ENCODE assay signal across 8 cellular contexts in genomic region chr6:88870728-88871330, GRCh38.
DNase-seq lines count a peak whose midpoint lies in the region; ATAC-seq, FAIRE-seq and TF ChIP-seq lines count a peak whose summit lies in the region.

No MANE protein-coding gene starts in this region.

- H3K36me3 ChIP-seq in endothelial cell of umbilical vein (ENCODE audit: control insufficient read depth in 2 of 2, extremely low read depth in 1 of 2, insufficient read depth in 2 of 2, low read length in 2 of 2), result no peaks in the 10 kb centered on the region
- no peaks in the 10 kb centered on the region for H3K36me3 ChIP-seq in naive thymus-derived CD4-positive, alpha-beta T cell (ENCODE audit: control insufficient read depth in 2 of 3, insufficient read depth in 3 of 3, low read length in 3 of 3)

- peak; percentile 25 to 34 for TF ChIP-seq CTCF in endothelial cell of umbilical vein (IDR thresholded peaks at IDR 0.05; ENCODE audit: extremely low read depth in 1 of 2, insufficient read depth in 1 of 2, low read depth in 1 of 2, low read length in 2 of 2)

- H3K36me3 Mint-ChIP-seq in T-helper 2 cell treated with Interferon-gamma antibody and Interleukin-4, amounts not matched to agents 5 μg/mL and 100 μg/mL, for 36 hours (ENCODE audit: low read depth), result peaks cover 5% of the 10 kb centered on the region
- peaks cover 0 to 10% (median 4%) of the 10 kb centered on the region in 5 donors for H3K36me3 Mint-ChIP-seq in naive thymus-derived CD4-positive, alpha-beta T cell

- dilution Hi-C loops in endothelial cell of umbilical vein (cut with MboI; ENCODE audit: extremely low pct_ligation_motif_present, low sequenced_read_pairs), result no loop called here

- H3K9me3 Mint-ChIP-seq in T-helper 2 cell treated with Interferon-gamma antibody and Interleukin-4, amounts not matched to agents 5 μg/mL and 100 μg/mL, for 36 hours, result no peaks in the 10 kb centered on the region
- no peaks in the 10 kb centered on the region for H3K9me3 Mint-ChIP-seq in naive thymus-derived CD4-positive, alpha-beta T cell

- H3K79me2 ChIP-seq in endothelial cell of umbilical vein (ENCODE audit: control insufficient read depth, insufficient read depth, low read length), result no peaks in the 10 kb centered on the region

- no peak overlapping the region for H2AFZ ChIP-seq in endothelial cell of umbilical vein (ENCODE audit: low read depth, low read length)

- no peak overlapping the region for H3K4me3 Mint-ChIP-seq in T-helper 2 cell treated with Interferon-gamma antibody and Interleukin-4, amounts not matched to agents 5 μg/mL and 100 μg/mL, for 36 hours
- no peak overlapping the region for H3K4me3 Mint-ChIP-seq in naive thymus-derived CD4-positive, alpha-beta T cell

- TF ChIP-seq POLR2A in endothelial cell of umbilical vein (IDR thresholded peaks at IDR 0.05; ENCODE audit: low read depth, low read length), result no peak

- in situ Hi-C loops in ACHN (cut with HindIII; ENCODE audit: low pct_ligation_motif_present, low pct_unique_long_range_greater_than_20kb, low sequenced_read_pairs), result no loop called here

- H3K4me1 ChIP-seq in endothelial cell of umbilical vein (ENCODE audit: control insufficient read depth, extremely low read depth, insufficient read depth, low read length), result peaks cover 18% of the 10 kb centered on the region
- no peaks in the 10 kb centered on the region for H3K4me1 ChIP-seq in naive thymus-derived CD4-positive, alpha-beta T cell (ENCODE audit: control insufficient read depth in 2 of 2, insufficient read depth in 2 of 2, low read length in 2 of 2)

- no peaks in the 10 kb centered on the region for H3K27me3 ChIP-seq in endothelial cell of umbilical vein (ENCODE audit: control insufficient read depth in 2 of 2, insufficient read depth in 2 of 2, low read length in 2 of 2)
- no peaks in the 10 kb centered on the region for H3K27me3 ChIP-seq in naive thymus-derived CD4-positive, alpha-beta T cell (ENCODE audit: control insufficient read depth in 2 of 2, insufficient read depth in 2 of 2, low read length in 2 of 2)

- CTCF ChIA-PET in endothelial cell of umbilical vein (lab: Charles Lee), result interaction anchor here (0.7 to 7.3 kb wide), 41 partner anchors 9 to 1804 kb away, joined by 3 to 152 read pairs (median 6); no protein-coding TSS in a partner anchor
- CTCF ChIA-PET in naive thymus-derived CD4-positive, alpha-beta T cell (lab: Charles Lee), result interaction anchor here (0.5 to 3.6 kb wide), 20 partner anchors 9 to 1791 kb away, joined by 3 to 19 read pairs (median 4); no protein-coding TSS in a partner anchor

- no peak overlapping the region for H3K4me2 ChIP-seq in endothelial cell of umbilical vein (ENCODE audit: insufficient read depth, low read length)

- no peak overlapping the region for H3K9ac ChIP-seq in endothelial cell of umbilical vein (replicated peaks; ENCODE audit: extremely low read depth, insufficient read depth, low read length)

- FAIRE-seq in endothelial cell of umbilical vein (lab: Jason Lieb, UNC), result peak; percentile 47

- H3K27ac ChIP-seq in endothelial cell of umbilical vein (ENCODE audit: insufficient read depth, low read depth, low read length), result no peak overlapping the region
- H3K27ac ChIP-seq in naive thymus-derived CD4-positive, alpha-beta T cell (ENCODE audit: low read depth, low read length), result no peak overlapping the region

- POLR2A ChIA-PET in endothelial cell of umbilical vein (lab: Charles Lee), result no interaction called here
- POLR2A ChIA-PET in naive thymus-derived CD4-positive, alpha-beta T cell (lab: Charles Lee), result no interaction called here

- no peaks in the 10 kb centered on the region for H3K9me3 ChIP-seq in endothelial cell of umbilical vein (replicated peaks; ENCODE audit: control insufficient read depth, insufficient read depth, low read length)
- H3K9me3 ChIP-seq in naive thymus-derived CD4-positive, alpha-beta T cell (ENCODE audit: control insufficient read depth in 2 of 3, low read length in 3 of 3), result no peaks in the 10 kb centered on the region

- no peaks in the 10 kb centered on the region for H4K20me1 ChIP-seq in endothelial cell of umbilical vein (replicated peaks; ENCODE audit: control insufficient read depth, extremely low read depth, insufficient read depth, low read length)

- no peak overlapping the region for H3K4me3 ChIP-seq in endothelial cell of umbilical vein (replicated peaks in 1 of 3; ENCODE audit: insufficient read depth in 1 of 3, low read depth in 1 of 3, low read length in 3 of 3)
- H3K4me3 ChIP-seq in naive thymus-derived CD4-positive, alpha-beta T cell (ENCODE audit: low read length), result no peak overlapping the region

- no TSS peak for BruUV-seq in endothelial cell of umbilical vein (replicated peaks; lab: Mats Ljungman, UMichigan)

- no peak overlapping the region for H3K27ac Mint-ChIP-seq in T-helper 2 cell treated with Interferon-gamma antibody and Interleukin-4, amounts not matched to agents 5 μg/mL and 100 μg/mL, for 36 hours
- no peak overlapping the region for H3K27ac Mint-ChIP-seq in naive thymus-derived CD4-positive, alpha-beta T cell

- peak; percentile 60 for ATAC-seq in naive thymus-derived CD4-positive, alpha-beta T cell
- no peak for ATAC-seq in GM21526 (IDR thresholded peaks at IDR 0.05; ENCODE audit: low FRiP score, unreplicated experiment)

- peaks cover 16% of the 10 kb centered on the region for H3K4me1 Mint-ChIP-seq in T-helper 2 cell treated with Interferon-gamma antibody and Interleukin-4, amounts not matched to agents 5 μg/mL and 100 μg/mL, for 36 hours (ENCODE audit: low read depth)
- H3K4me1 Mint-ChIP-seq in naive thymus-derived CD4-positive, alpha-beta T cell, result peaks cover 15 to 46% (median 29%) of the 10 kb centered on the region in 7 donors

- no peaks in the 10 kb centered on the region for H3K27me3 Mint-ChIP-seq in T-helper 2 cell treated with Interferon-gamma antibody and Interleukin-4, amounts not matched to agents 5 μg/mL and 100 μg/mL, for 36 hours (ENCODE audit: low read depth)
- no peaks in the 10 kb centered on the region for H3K27me3 Mint-ChIP-seq in naive thymus-derived CD4-positive, alpha-beta T cell

- H3K9me1 ChIP-seq in endothelial cell of umbilical vein (replicated peaks; ENCODE audit: control insufficient read depth, extremely low read depth, insufficient read depth, low read length), result no peaks in the 10 kb centered on the region

- DNase-seq in ACHN, result peak; percentile 67
- peak; percentile 74 for DNase-seq in ELR (ENCODE audit: low read depth)
- peak; percentile 80 for DNase-seq in NAMALWA (ENCODE audit: low spot score)
- DNase-seq in T-helper 2 cell treated with Interferon-gamma antibody and Interleukin-4, amounts not matched to agents 5 μg/mL and 100 μg/mL, for 36 hours (ENCODE audit: low spot score), result peak; percentile 16
- DNase-seq in endothelial cell of umbilical vein (ENCODE audit: low read depth, low spot score), result peak; percentile 69
- peak in 7 of 9 donors; percentile 12 to 54 (median 47) for DNase-seq in naive thymus-derived CD4-positive, alpha-beta T cell
- DNase-seq in NK-92 treated with Interleukin-12 subunit alpha and Interleukin-12 subunit beta, amount 100 ng/mL, for 24 hours (lab: John Stamatoyannopoulos, UW), result no peak

- intact Hi-C loops in endothelial cell of umbilical vein (cut with micrococcal nuclease), result loop anchor here (1.0 to 10.0 kb wide), 8 partner anchors 90 to 1804 kb away; partner anchors contain the start of genes AKIRIN2 and CNR1
- intact Hi-C loops in naive thymus-derived CD4-positive, alpha-beta T cell (cut with micrococcal nuclease), result loop anchor here (1.0 to 2.0 kb wide), 7 partner anchors 90 to 1805 kb away; no protein-coding TSS in a partner anchor

TF ChIP-seq in endothelial cell of umbilical vein, 7 proteins besides CTCF, POLR2A, EP300 and RAD21:
- TF ChIP-seq JUN (IDR thresholded peaks at IDR 0.05; ENCODE audit: borderline replicate concordance, insufficient read depth, insufficient read length, low read depth) (no peak), GATA2 (IDR thresholded peaks at IDR 0.05; ENCODE audit: insufficient read depth, insufficient read length, low read depth, low read length) (no peak), FOS (IDR thresholded peaks at IDR 0.05; ENCODE audit: borderline replicate concordance, insufficient read depth, low read length) (no peak), EZH2 (IDR thresholded peaks at IDR 0.05; ENCODE audit: borderline replicate concordance, low read depth, low read length, severe bottlenecking) (no peak), POLR2AphosphoS5 (IDR thresholded peaks at IDR 0.05; ENCODE audit: insufficient read depth, low read depth, low read length) (no peak), MYC (IDR thresholded peaks at IDR 0.05; ENCODE audit: low read depth, low read length) (no peak)
- TF ChIP-seq, protein P1, sequence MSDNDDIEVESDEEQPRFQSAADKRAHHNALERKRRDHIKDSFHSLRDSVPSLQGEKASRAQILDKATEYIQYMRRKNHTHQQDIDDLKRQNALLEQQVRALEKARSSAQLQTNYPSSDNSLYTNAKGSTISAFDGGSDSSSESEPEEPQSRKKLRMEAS (IDR thresholded peaks at IDR 0.05; ENCODE audit: insufficient read depth, insufficient read length), result no peak
